ENCODE assay signal across 1 cellular context in genomic region chr12:57590892-57591566, GRCh38.
TF ChIP-seq lines count a peak whose summit lies in the region.

Gene PIP4K2C, plus strand, starts transcription at chr12:57591192. Its CDS starts 98 bp downstream, at chr12:57591290.

TF ChIP-seq in SK-N-SH, 30 proteins besides CTCF, POLR2A, EP300 and RAD21 (continued from another document):
- peak; percentile 73 for TF ChIP-seq USF2 (IDR thresholded peaks at IDR 0.05; ENCODE audit: borderline replicate concordance, low read depth, low read length)
- TF ChIP-seq MXI1 (IDR thresholded peaks at IDR 0.05; ENCODE audit: low read depth, low read length): peak; percentile 86
